In the genomic region with DNA sequence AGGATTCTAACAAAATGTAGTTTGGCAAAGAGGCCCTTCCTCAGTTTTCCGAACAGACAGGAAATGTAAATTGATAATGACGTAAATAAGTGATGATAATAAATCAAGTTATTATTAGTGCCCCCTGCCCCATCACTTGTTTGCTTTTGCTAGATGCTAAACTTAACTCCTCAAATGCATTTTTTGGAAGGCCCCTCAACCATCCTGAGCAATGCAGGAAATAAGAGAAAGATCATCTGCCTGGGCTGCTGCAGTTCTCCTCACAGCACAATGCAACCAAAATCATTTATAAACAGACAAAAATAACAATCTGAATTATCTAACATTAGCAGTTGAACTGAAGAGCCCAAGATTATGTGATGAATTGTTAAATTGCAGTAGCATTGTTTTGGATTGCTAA, we compare ENCODE assay signal across 13 cellular contexts.
A peak's percentile ranks its signal among the peaks of the same experiment; 100 is the strongest.
DNase-seq lines count a peak whose midpoint lies in the region; ATAC-seq lines count a peak whose summit lies in the region.
"Had no signal": no experiment of that assay in that cellular context is flagged by ENCODE, and none has a peak within 500 bp of the region (broad histone marks: within the 10 kb centered on the region; RNA-seq: fewer than 3 reads in every experiment).

No MANE protein-coding gene starts in this region.

- H3K4me1 Mint-ChIP-seq in CD4-positive, alpha-beta memory T cell: peaks cover 39 to 76% (median 62%) of the 10 kb centered on the region in 4 donors
- H3K4me1 Mint-ChIP-seq in activated naive CD8-positive, alpha-beta T cell (ENCODE audit: low read depth): peaks cover 49% of the 10 kb centered on the region
- H3K4me1 Mint-ChIP-seq in memory B cell: peaks cover 36% of the 10 kb centered on the region

- H3K27me3 Mint-ChIP-seq in CD4-positive, alpha-beta memory T cell: no peaks in the 10 kb centered on the region
- no peaks in the 10 kb centered on the region for H3K27me3 Mint-ChIP-seq in activated naive CD8-positive, alpha-beta T cell
- H3K27me3 Mint-ChIP-seq in memory B cell: no peaks in the 10 kb centered on the region

- H3K9me3 ChIP-seq in CD4-positive, alpha-beta memory T cell (ENCODE audit: control insufficient read depth in 1 of 2, low read length in 2 of 2): no peaks in the 10 kb centered on the region
- no peaks in the 10 kb centered on the region for H3K9me3 ChIP-seq in HUES6 (ENCODE audit: control insufficient read depth, insufficient read depth, low read depth, low read length)
- H3K9me3 ChIP-seq: SK-N-SH, thoracic aorta had no signal

- H3K4me3 ChIP-seq in CD4-positive, alpha-beta memory T cell (ENCODE audit: low read length in 2 of 2): no peak overlapping the region
- peak overlapping the region; percentile 52 for H3K4me3 ChIP-seq in HUES6 (ENCODE audit: low read depth, low read length)

- CTCF ChIA-PET in CD4-positive, alpha-beta memory T cell (lab: Charles Lee; ENCODE audit: partially characterized antibody): interaction anchor here (0.8 kb wide), 1 partner anchor 62 kb away, joined by 3 read pairs; a partner anchor contains a TSS

- no peaks in the 10 kb centered on the region for H3K36me3 ChIP-seq in CD4-positive, alpha-beta memory T cell (ENCODE audit: insufficient read depth, low read length)
- H3K36me3 ChIP-seq in HUES6 (ENCODE audit: control insufficient read depth, insufficient read depth, low read length): no peaks in the 10 kb centered on the region
- H3K36me3 ChIP-seq: thoracic aorta had no signal

- no peaks in the 10 kb centered on the region for H3K27me3 ChIP-seq in CD4-positive, alpha-beta memory T cell (ENCODE audit: insufficient read depth, low read length)
- peaks cover 11% of the 10 kb centered on the region; the same call in 1 of the 2 replicates for H3K27me3 ChIP-seq in HUES6 (ENCODE audit: control insufficient read depth, insufficient read depth, low read length)

- H3K27ac Mint-ChIP-seq in CD4-positive, alpha-beta memory T cell: peak overlapping the region; percentile 84 to 99 (median 98)
- peak overlapping the region; percentile 78 for H3K27ac Mint-ChIP-seq in activated naive CD8-positive, alpha-beta T cell
- peak overlapping the region; percentile 93 for H3K27ac Mint-ChIP-seq in memory B cell

- intact Hi-C loops in CD4-positive, alpha-beta memory T cell (cut with micrococcal nuclease): loop anchor here (2.0 kb wide), 2 partner anchors 85 to 1533 kb away; a partner anchor contains a TSS

- H3K9me3 Mint-ChIP-seq in CD4-positive, alpha-beta memory T cell: no peaks in the 10 kb centered on the region
- H3K9me3 Mint-ChIP-seq in activated naive CD8-positive, alpha-beta T cell (ENCODE audit: low read depth): no peaks in the 10 kb centered on the region
- H3K9me3 Mint-ChIP-seq in memory B cell: no peaks in the 10 kb centered on the region

- H3K27ac ChIP-seq in CD4-positive, alpha-beta memory T cell (ENCODE audit: low read depth, low read length): peak overlapping the region; percentile 78
- no peak overlapping the region for H3K27ac ChIP-seq in HUES6 (ENCODE audit: low read depth, low read length)
- H3K27ac ChIP-seq: C4-2B, thoracic aorta had no signal

- DNase-seq in CD4-positive, alpha-beta memory T cell: no peak
- no peak for DNase-seq in memory B cell (ENCODE audit: low spot score in 2 of 2)
- DNase-seq in NCI-H1105 treated with DMSO at 0.1 percent for 48 hours (lab: John Stamatoyannopoulos, UW): no peak
- DNase-seq in COLO829 (ENCODE audit: low spot score): no peak
- DNase-seq in stimulated activated CD4-positive, alpha-beta T cell treated with anti-CD3 and anti-CD28 coated beads, Interleukin-2, amount 100 ng/mL, for 24 hours: no peak
- DNase-seq: left colon, posterior cingulate gyrus, SK-N-SH had no signal

- no peak overlapping the region for H3K9ac ChIP-seq in HUES6 (ENCODE audit: low read length)
- H3K9ac ChIP-seq: SK-N-SH had no signal

- POLR2A ChIA-PET in CD4-positive, alpha-beta memory T cell (lab: Charles Lee; ENCODE audit: partially characterized antibody): interaction anchor here (1.3 to 2.1 kb wide), 2 partner anchors 62 to 85 kb away, joined by 3 to 7 read pairs; a partner anchor contains a TSS

- ATAC-seq in memory B cell (ENCODE audit: low read depth) (no peak), GM18867 (IDR thresholded peaks at IDR 0.05; ENCODE audit: unreplicated experiment) (no peak)

- peaks cover 0 to 5% of the 10 kb centered on the region in 2 donors for H3K36me3 Mint-ChIP-seq in CD4-positive, alpha-beta memory T cell
- H3K36me3 Mint-ChIP-seq in activated naive CD8-positive, alpha-beta T cell: peaks cover 5% of the 10 kb centered on the region
- no peaks in the 10 kb centered on the region for H3K36me3 Mint-ChIP-seq in memory B cell

- peaks cover 45% of the 10 kb centered on the region for H3K4me1 ChIP-seq in CD4-positive, alpha-beta memory T cell (ENCODE audit: insufficient read depth, low read length)
- H3K4me1 ChIP-seq in HUES6 (ENCODE audit: control insufficient read depth, insufficient read depth, low read length): peaks cover 29% of the 10 kb centered on the region

- peak overlapping the region; percentile 77 to 97 (median 95) for H3K4me3 Mint-ChIP-seq in CD4-positive, alpha-beta memory T cell
- peak overlapping the region; percentile 93 for H3K4me3 Mint-ChIP-seq in activated naive CD8-positive, alpha-beta T cell
- peak overlapping the region; percentile 94 for H3K4me3 Mint-ChIP-seq in memory B cell
